In genomic region chr5:55634204-55634785, GRCh38 we compare ENCODE assay signal across 11 cellular contexts.
DNase-seq lines count a peak whose midpoint lies in the region; ATAC-seq and TF ChIP-seq lines count a peak whose summit lies in the region.
"Had no signal": no experiment of that assay in that cellular context is flagged by ENCODE, and none has a peak within 500 bp of the region (broad histone marks: within the 10 kb centered on the region; RNA-seq: fewer than 3 reads in every experiment).

No MANE protein-coding gene starts in this region.

- no peak for TF ChIP-seq CTCF in PC-9 (conservative IDR thresholded peaks at IDR 0.05)
- no peak for TF ChIP-seq CTCF in fibroblast of lung (conservative IDR thresholded peaks at IDR 0.05 in 1 of 2, IDR thresholded peaks at IDR 0.05 in 1 of 2; ENCODE audit: low read depth in 1 of 2, low read length in 2 of 2)

- peak; percentile 5 for DNase-seq in EL
- DNase-seq in PC-9: no peak
- peak; percentile 75 to 86 for DNase-seq in fibroblast of lung (ENCODE audit: low read depth in 2 of 2)
- DNase-seq in skeletal muscle cell (ENCODE audit: low read depth): peak; percentile 30
- DNase-seq in SKM-1 treated with dmso at 0.1 percent for 144 hours (lab: John Stamatoyannopoulos, UW; ENCODE audit: unreplicated experiment): no peak
- no peak for DNase-seq in erythroblast (lab: John Stamatoyannopoulos, UW)
- DNase-seq: activated CD4-positive, alpha-beta T cell treated with anti-CD3 and anti-CD28 coated beads, Interleukin-2, amount 50 U/mL, for 1 hour; kidney glomerular epithelial cell; stimulated activated CD4-positive, alpha-beta T cell treated with anti-CD3 and anti-CD28 coated beads, Interleukin-2, amount 100 ng/mL, for 24 hours had no signal

- no peak overlapping the region for H3K9ac ChIP-seq in fibroblast of lung (ENCODE audit: insufficient read depth, low read length)

- H3K27ac ChIP-seq in PC-9: peak overlapping the region; percentile 12; the same call in 1 of the 2 replicates
- H3K27ac ChIP-seq in fibroblast of lung (ENCODE audit: insufficient read depth, low read length): no peak overlapping the region

- no peak for TF ChIP-seq POLR2A in erythroblast (IDR thresholded peaks at IDR 0.05; ENCODE audit: low read length)

- no peaks in the 10 kb centered on the region for H3K9me3 ChIP-seq in PC-9 (ENCODE audit: insufficient read depth, low read depth)
- H3K9me3 ChIP-seq in fibroblast of lung (ENCODE audit: control insufficient read depth, insufficient read depth, low read depth, low read length): no peaks in the 10 kb centered on the region

- H3K4me2 ChIP-seq in PC-9 (no peak overlapping the region), fibroblast of lung (ENCODE audit: extremely low read depth, insufficient read depth, low read length) (peak overlapping the region; percentile 78)

- peaks cover 16% of the 10 kb centered on the region; the same call in 1 of the 2 replicates for H3K4me1 ChIP-seq in PC-9 (replicated peaks; ENCODE audit: insufficient read depth)
- H3K4me1 ChIP-seq in fibroblast of lung (ENCODE audit: control insufficient read depth, extremely low read depth, insufficient read depth, low read length): peaks cover 26% of the 10 kb centered on the region

- H3K27me3 ChIP-seq in PC-9 (ENCODE audit: insufficient read depth, low read depth) (no peaks in the 10 kb centered on the region), fibroblast of lung (ENCODE audit: control insufficient read depth, insufficient read depth, low read length) (no peaks in the 10 kb centered on the region)

- POLR2A ChIA-PET in PC-9 (lab: Charles Lee; ENCODE audit: unreplicated experiment): no interaction called here

- no TSS peak for BruUV-seq in PC-9 (replicated peaks; lab: Mats Ljungman, UMichigan)

- no peaks in the 10 kb centered on the region for H3K79me2 ChIP-seq in PC-9 (ENCODE audit: low read depth)
- H3K79me2 ChIP-seq in fibroblast of lung (ENCODE audit: control insufficient read depth, insufficient read depth, low read length): no peaks in the 10 kb centered on the region

- H3F3A ChIP-seq in PC-9 (ENCODE audit: insufficient read depth, low read depth): peaks cover 14% of the 10 kb centered on the region

- H2AFZ ChIP-seq in PC-9 (no peak overlapping the region), fibroblast of lung (ENCODE audit: low read length) (no peak overlapping the region)

- CTCF ChIA-PET in PC-9 (lab: Charles Lee): no interaction called here

- no peaks in the 10 kb centered on the region for H4K20me1 ChIP-seq in PC-9 (ENCODE audit: insufficient read depth)
- H4K20me1 ChIP-seq in fibroblast of lung (ENCODE audit: control insufficient read depth, extremely low read depth, insufficient read depth, low read length): no peaks in the 10 kb centered on the region

- ATAC-seq in GM18868 (IDR thresholded peaks at IDR 0.05; ENCODE audit: unreplicated experiment) (no peak), HG03039 (IDR thresholded peaks at IDR 0.05; ENCODE audit: unreplicated experiment) (no peak)

- H3K4me3 ChIP-seq in PC-9: no peak overlapping the region
- H3K4me3 ChIP-seq in fibroblast of lung (replicated peaks in 1 of 4; ENCODE audit: control extremely low read depth in 1 of 4, insufficient read depth in 1 of 4, low read depth in 3 of 4, low read length in 4 of 4): no peak overlapping the region
- no peak overlapping the region for H3K4me3 ChIP-seq in skeletal muscle cell (ENCODE audit: low read depth, low read length)

- intact Hi-C loops in PC-9 (cut with micrococcal nuclease; ENCODE audit: unreplicated experiment): no loop called here

- 0 out of 2 replicates have a peak, but pooled peaks cover 3% of the 10 kb centered on the region for H3K9me2 ChIP-seq in PC-9 (ENCODE audit: insufficient read depth)

- no peaks in the 10 kb centered on the region for H3K36me3 ChIP-seq in PC-9 (ENCODE audit: low read depth)
- H3K36me3 ChIP-seq in fibroblast of lung (ENCODE audit: control insufficient read depth, insufficient read depth, low read length): no peaks in the 10 kb centered on the region

Comparison
In these comparisons a context has a peak if more than half of its experiments do, and no peak if none do; other contexts are left out.
1. DNase-seq: peak in EL (single experiment), fibroblast of lung (2 of 2) and skeletal muscle cell (single experiment); none in PC-9 (0 of 2), SKM-1 treated with dmso at 0.1 percent for 144 hours (single experiment) and erythroblast (0 of 2).